In genomic region chr5:124252094-124252750, GRCh38 we compare ENCODE assay signal across 13 cellular contexts.
DNase-seq lines count a peak whose midpoint lies in the region; ATAC-seq and TF ChIP-seq lines count a peak whose summit lies in the region.
"Had no signal": no experiment of that assay in that cellular context is flagged by ENCODE, and none has a peak within 500 bp of the region (broad histone marks: within the 10 kb centered on the region; RNA-seq: fewer than 3 reads in every experiment).

No MANE protein-coding gene starts in this region.

- no peak overlapping the region for H2AK9ac ChIP-seq in IMR-90 (replicated peaks; ENCODE audit: low read depth, low read length, poor library complexity)

- dilution Hi-C loops in IMR-90 (cut with HindIII; ENCODE audit: low sequenced_read_pairs, unreplicated experiment), result no loop called here

- peaks cover 2% of the 10 kb centered on the region; the same call in 1 of the 2 replicates for H3K4me1 ChIP-seq in IMR-90 (ENCODE audit: control insufficient read depth, insufficient read depth, low read length)
- H3K4me1 ChIP-seq: lower lobe of right lung had no signal

- no peak overlapping the region for H4K5ac ChIP-seq in IMR-90 (ENCODE audit: low read depth, low read length)

- CTCF ChIA-PET in IMR-90 (lab: Yijun Ruan, JAX), result no interaction called here

- no peaks in the 10 kb centered on the region for H4K20me1 ChIP-seq in IMR-90 (ENCODE audit: insufficient read depth, low read length)

- TF ChIP-seq CTCF in IMR-90 (conservative IDR thresholded peaks at IDR 0.05; ENCODE audit: low read depth, low read length) (no peak), choroid plexus epithelial cell (conservative IDR thresholded peaks at IDR 0.05; ENCODE audit: low read depth, low read length) (no peak), neural crest cell (conservative IDR thresholded peaks at IDR 0.05) (no peak)

- WGBS in IMR-90 (ENCODE audit: extremely low coverage in 2 of 2, insufficient read length in 1 of 2), 2 experiments, result 80% methylated on average over 1 of the region's 2 CpGs; no CpG with 5 or more reads in 1 of the 2 experiments

- H2AFZ ChIP-seq in IMR-90 (replicated peaks; ENCODE audit: low read length, poor library complexity), result no peak overlapping the region

- H3K27ac ChIP-seq in IMR-90 (ENCODE audit: insufficient read depth, low read length), result no peak overlapping the region
- H3K27ac ChIP-seq: lower lobe of right lung, suprapubic skin had no signal

- intact Hi-C loops in IMR-90 (cut with micrococcal nuclease), result no loop called here

- no peak overlapping the region for H4K8ac ChIP-seq in IMR-90 (ENCODE audit: low read depth in 2 of 2, low read length in 2 of 2)

- no peak overlapping the region for H2AK5ac ChIP-seq in IMR-90 (ENCODE audit: low read depth, low read length)

- H3K9me1 ChIP-seq in IMR-90 (ENCODE audit: insufficient read depth, low read length), result no peaks in the 10 kb centered on the region

- peak; percentile 54; the same call in 1 of the 2 replicates for ATAC-seq in IMR-90 (ENCODE audit: low read depth)
- ATAC-seq: lower lobe of right lung had no signal

- no peaks in the 10 kb centered on the region for H3K79me1 ChIP-seq in IMR-90 (ENCODE audit: low read depth in 1 of 2, low read length in 2 of 2)

- no peak overlapping the region for H2BK15ac ChIP-seq in IMR-90 (ENCODE audit: low read depth, low read length)

- H3K9me3 ChIP-seq in IMR-90 (ENCODE audit: control insufficient read depth, insufficient read depth, low read length), result no peaks in the 10 kb centered on the region
- H3K9me3 ChIP-seq: suprapubic skin had no signal

- H3K27ac Mint-ChIP-seq in neural crest cell (ENCODE audit: unreplicated experiment), result peak overlapping the region; percentile 51

- no peak overlapping the region for H3K4ac ChIP-seq in IMR-90 (ENCODE audit: low read depth, low read length)

- no peak overlapping the region for H3K4me3 Mint-ChIP-seq in neural crest cell

- H3K9me3 Mint-ChIP-seq in neural crest cell, result peaks cover 16% of the 10 kb centered on the region

- H3K36me3 ChIP-seq in IMR-90 (ENCODE audit: control insufficient read depth, insufficient read depth, low read length), result no peaks in the 10 kb centered on the region
- H3K36me3 ChIP-seq: lower lobe of right lung, suprapubic skin had no signal

- no peak overlapping the region for H3K23ac ChIP-seq in IMR-90 (ENCODE audit: low read depth, low read length)

- DNase-seq in IMR-90, result no peak
- DNase-seq in NCI-H226, result peak; percentile 31
- DNase-seq in choroid plexus epithelial cell (ENCODE audit: low read depth), result peak; percentile 56
- DNase-seq in neural crest cell (ENCODE audit: low read depth, low spot score), result no peak
- DNase-seq in NCI-H187 treated with DMSO at 0.1 percent for 48 hours (lab: John Stamatoyannopoulos, UW), result no peak
- DNase-seq in glomerular visceral epithelial cell (ENCODE audit: extremely low spot score), result no peak
- no peak for DNase-seq in GOT3 (lab: John Stamatoyannopoulos, UW)
- DNase-seq: activated naive CD4-positive, alpha-beta T cell treated with anti-CD3 and anti-CD28 coated beads, Interleukin-2, amount 50 U/mL, for 16 hours; erythroblast; GDM1; lower lobe of right lung; SIG-M5 had no signal

- H3K4me1 Mint-ChIP-seq in neural crest cell, result peaks cover 45% of the 10 kb centered on the region

- no peak overlapping the region for H3K18ac ChIP-seq in IMR-90 (ENCODE audit: low read depth, low read length)

- in situ Hi-C loops in IMR-90 (cut with MboI; ENCODE audit: low sequenced_read_pairs), result no loop called here

- H2BK5ac ChIP-seq in IMR-90 (ENCODE audit: low read depth, low read length, poor library complexity, severe bottlenecking), result no peak overlapping the region

- H4K91ac ChIP-seq in IMR-90 (ENCODE audit: insufficient read depth, low read depth, low read length), result no peak overlapping the region

- TF ChIP-seq RAD21 in IMR-90 (IDR thresholded peaks at IDR 0.05; ENCODE audit: low read length), result no peak

- TF ChIP-seq POLR2A in IMR-90 (IDR thresholded peaks at IDR 0.05; ENCODE audit: low read depth, low read length), result no peak

- no peak overlapping the region for H2BK20ac ChIP-seq in IMR-90 (ENCODE audit: low read depth, low read length)

- H3K27me3 ChIP-seq in IMR-90 (ENCODE audit: control insufficient read depth, insufficient read depth, low read length), result no peaks in the 10 kb centered on the region; the same call in 1 of the 2 replicates
- H3K27me3 ChIP-seq: suprapubic skin had no signal

- no peaks in the 10 kb centered on the region for H3K27me3 Mint-ChIP-seq in neural crest cell (ENCODE audit: low read depth)

- no peak overlapping the region for H3K4me3 ChIP-seq in IMR-90 (ENCODE audit: insufficient read depth, low read depth, low read length)
- no peak overlapping the region for H3K4me3 ChIP-seq in choroid plexus epithelial cell (ENCODE audit: low read depth, low read length)
- H3K4me3 ChIP-seq: lower lobe of right lung, suprapubic skin had no signal

- H2BK120ac ChIP-seq in IMR-90 (ENCODE audit: low read depth, low read length), result no peak overlapping the region

- no TSS peak for BruUV-seq in IMR-90 (replicated peaks; lab: Mats Ljungman, UMichigan)

- POLR2A ChIA-PET in IMR-90 (lab: Charles Lee; ENCODE audit: unreplicated experiment), result no interaction called here

- no peak overlapping the region for H3K56ac ChIP-seq in IMR-90 (ENCODE audit: extremely low read depth, insufficient read depth, low read length)

- H3K4me2 ChIP-seq in IMR-90 (ENCODE audit: low read depth, low read length), result no peak overlapping the region; the same call in 1 of the 2 replicates

- no peak overlapping the region for H3K14ac ChIP-seq in IMR-90 (replicated peaks; ENCODE audit: low read depth, low read length)

- peaks cover 34% of the 10 kb centered on the region for H3K36me3 Mint-ChIP-seq in neural crest cell (ENCODE audit: low read depth)

- H3K9ac ChIP-seq in IMR-90 (ENCODE audit: low read depth, low read length), result no peak overlapping the region

TF ChIP-seq in IMR-90, 13 proteins besides CTCF, POLR2A, EP300 and RAD21:
- TF ChIP-seq ELK1 (IDR thresholded peaks at IDR 0.05; ENCODE audit: borderline replicate concordance, low read depth, low read length) (no peak), RCOR1 (IDR thresholded peaks at IDR 0.05; ENCODE audit: insufficient replicate concordance, low read length) (no peak), MXI1 (IDR thresholded peaks at IDR 0.05; ENCODE audit: borderline replicate concordance, low read depth, low read length) (no peak)

Comparison
In these comparisons a context has a peak if more than half of its experiments do, and no peak if none do; other contexts are left out.
1. DNase-seq: peak in NCI-H226 (single experiment) and choroid plexus epithelial cell (single experiment); none in IMR-90 (single experiment), neural crest cell (single experiment), NCI-H187 treated with DMSO at 0.1 percent for 48 hours (single experiment), glomerular visceral epithelial cell (single experiment) and GOT3 (single experiment).